1 cellular context compared by ENCODE assay signal in the genomic region with DNA sequence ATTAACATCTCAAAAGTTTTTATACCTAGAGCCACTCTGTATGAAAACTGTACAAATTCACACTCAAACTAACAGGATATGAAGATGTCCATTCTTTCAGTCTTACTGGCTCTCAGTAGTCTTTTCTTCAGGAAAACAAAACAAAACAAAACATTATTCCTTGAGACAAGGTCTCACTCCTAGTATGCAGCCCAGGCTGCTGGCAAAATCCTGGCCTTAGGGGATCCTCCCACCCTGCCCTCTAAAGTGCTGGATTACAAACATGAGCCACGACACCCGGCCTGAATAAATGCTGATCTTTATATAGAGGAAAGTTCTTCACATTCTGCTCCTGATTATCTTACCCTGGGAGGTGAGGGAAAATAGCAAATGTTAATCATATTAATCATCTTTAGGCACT.
TF ChIP-seq lines count a peak whose summit lies in the region.

No MANE protein-coding gene starts in this region.

TF ChIP-seq in GM12878, 131 proteins besides CTCF, POLR2A, EP300 and RAD21:
- TF ChIP-seq NFYA (IDR thresholded peaks at IDR 0.05; ENCODE audit: borderline replicate concordance, low read depth, low read length), result no peak
- no peak for TF ChIP-seq SREBF1 (IDR thresholded peaks at IDR 0.05; ENCODE audit: low read length)
- TF ChIP-seq, protein P1, sequence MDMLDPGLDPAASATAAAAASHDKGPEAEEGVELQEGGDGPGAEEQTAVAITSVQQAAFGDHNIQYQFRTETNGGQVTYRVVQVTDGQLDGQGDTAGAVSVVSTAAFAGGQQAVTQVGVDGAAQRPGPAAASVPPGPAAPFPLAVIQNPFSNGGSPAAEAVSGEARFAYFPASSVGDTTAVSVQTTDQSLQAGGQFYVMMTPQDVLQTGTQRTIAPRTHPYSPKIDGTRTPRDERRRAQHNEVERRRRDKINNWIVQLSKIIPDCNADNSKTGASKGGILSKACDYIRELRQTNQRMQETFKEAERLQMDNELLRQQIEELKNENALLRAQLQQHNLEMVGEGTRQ (IDR thresholded peaks at IDR 0.05; ENCODE audit: borderline replicate concordance, low read depth, low read length), result no peak
- no peak for TF ChIP-seq CEBPB (IDR thresholded peaks at IDR 0.05; ENCODE audit: borderline replicate concordance in 1 of 2, low read depth in 2 of 2, low read length in 2 of 2)
- TF ChIP-seq TAF1 (IDR thresholded peaks at IDR 0.05; ENCODE audit: borderline replicate concordance, low read depth, low read length), result no peak
- TF ChIP-seq, protein P2, sequence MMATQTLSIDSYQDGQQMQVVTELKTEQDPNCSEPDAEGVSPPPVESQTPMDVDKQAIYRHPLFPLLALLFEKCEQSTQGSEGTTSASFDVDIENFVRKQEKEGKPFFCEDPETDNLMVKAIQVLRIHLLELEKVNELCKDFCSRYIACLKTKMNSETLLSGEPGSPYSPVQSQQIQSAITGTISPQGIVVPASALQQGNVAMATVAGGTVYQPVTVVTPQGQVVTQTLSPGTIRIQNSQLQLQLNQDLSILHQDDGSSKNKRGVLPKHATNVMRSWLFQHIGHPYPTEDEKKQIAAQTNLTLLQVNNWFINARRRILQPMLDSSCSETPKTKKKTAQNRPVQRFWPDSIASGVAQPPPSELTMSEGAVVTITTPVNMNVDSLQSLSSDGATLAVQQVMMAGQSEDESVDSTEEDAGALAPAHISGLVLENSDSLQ (IDR thresholded peaks at IDR 0.05), result no peak
- no peak for TF ChIP-seq CREM (IDR thresholded peaks at IDR 0.05; ENCODE audit: low read depth)
- no peak for TF ChIP-seq ZSCAN29 (IDR thresholded peaks at IDR 0.05)
- no peak for TF ChIP-seq SMAD5 (IDR thresholded peaks at IDR 0.05; ENCODE audit: low read depth)
- no peak for TF ChIP-seq SREBF2 (IDR thresholded peaks at IDR 0.05; ENCODE audit: low read length)
- TF ChIP-seq TCF3 (IDR thresholded peaks at IDR 0.05; ENCODE audit: borderline replicate concordance, insufficient read depth, low read depth, low read length), result no peak
- TF ChIP-seq PAX5 (IDR thresholded peaks at IDR 0.05; ENCODE audit: borderline replicate concordance, low read depth, low read length), result no peak
